ENCODE assay signal across 1 cellular context in genomic region chr2:135072125-135072997, GRCh38.
TF ChIP-seq lines count a peak whose summit lies in the region.

No MANE protein-coding gene starts in this region.

TF ChIP-seq in GM23338, 12 proteins besides CTCF, POLR2A, EP300 and RAD21 (continued from another document):
- TF ChIP-seq, protein P1, sequence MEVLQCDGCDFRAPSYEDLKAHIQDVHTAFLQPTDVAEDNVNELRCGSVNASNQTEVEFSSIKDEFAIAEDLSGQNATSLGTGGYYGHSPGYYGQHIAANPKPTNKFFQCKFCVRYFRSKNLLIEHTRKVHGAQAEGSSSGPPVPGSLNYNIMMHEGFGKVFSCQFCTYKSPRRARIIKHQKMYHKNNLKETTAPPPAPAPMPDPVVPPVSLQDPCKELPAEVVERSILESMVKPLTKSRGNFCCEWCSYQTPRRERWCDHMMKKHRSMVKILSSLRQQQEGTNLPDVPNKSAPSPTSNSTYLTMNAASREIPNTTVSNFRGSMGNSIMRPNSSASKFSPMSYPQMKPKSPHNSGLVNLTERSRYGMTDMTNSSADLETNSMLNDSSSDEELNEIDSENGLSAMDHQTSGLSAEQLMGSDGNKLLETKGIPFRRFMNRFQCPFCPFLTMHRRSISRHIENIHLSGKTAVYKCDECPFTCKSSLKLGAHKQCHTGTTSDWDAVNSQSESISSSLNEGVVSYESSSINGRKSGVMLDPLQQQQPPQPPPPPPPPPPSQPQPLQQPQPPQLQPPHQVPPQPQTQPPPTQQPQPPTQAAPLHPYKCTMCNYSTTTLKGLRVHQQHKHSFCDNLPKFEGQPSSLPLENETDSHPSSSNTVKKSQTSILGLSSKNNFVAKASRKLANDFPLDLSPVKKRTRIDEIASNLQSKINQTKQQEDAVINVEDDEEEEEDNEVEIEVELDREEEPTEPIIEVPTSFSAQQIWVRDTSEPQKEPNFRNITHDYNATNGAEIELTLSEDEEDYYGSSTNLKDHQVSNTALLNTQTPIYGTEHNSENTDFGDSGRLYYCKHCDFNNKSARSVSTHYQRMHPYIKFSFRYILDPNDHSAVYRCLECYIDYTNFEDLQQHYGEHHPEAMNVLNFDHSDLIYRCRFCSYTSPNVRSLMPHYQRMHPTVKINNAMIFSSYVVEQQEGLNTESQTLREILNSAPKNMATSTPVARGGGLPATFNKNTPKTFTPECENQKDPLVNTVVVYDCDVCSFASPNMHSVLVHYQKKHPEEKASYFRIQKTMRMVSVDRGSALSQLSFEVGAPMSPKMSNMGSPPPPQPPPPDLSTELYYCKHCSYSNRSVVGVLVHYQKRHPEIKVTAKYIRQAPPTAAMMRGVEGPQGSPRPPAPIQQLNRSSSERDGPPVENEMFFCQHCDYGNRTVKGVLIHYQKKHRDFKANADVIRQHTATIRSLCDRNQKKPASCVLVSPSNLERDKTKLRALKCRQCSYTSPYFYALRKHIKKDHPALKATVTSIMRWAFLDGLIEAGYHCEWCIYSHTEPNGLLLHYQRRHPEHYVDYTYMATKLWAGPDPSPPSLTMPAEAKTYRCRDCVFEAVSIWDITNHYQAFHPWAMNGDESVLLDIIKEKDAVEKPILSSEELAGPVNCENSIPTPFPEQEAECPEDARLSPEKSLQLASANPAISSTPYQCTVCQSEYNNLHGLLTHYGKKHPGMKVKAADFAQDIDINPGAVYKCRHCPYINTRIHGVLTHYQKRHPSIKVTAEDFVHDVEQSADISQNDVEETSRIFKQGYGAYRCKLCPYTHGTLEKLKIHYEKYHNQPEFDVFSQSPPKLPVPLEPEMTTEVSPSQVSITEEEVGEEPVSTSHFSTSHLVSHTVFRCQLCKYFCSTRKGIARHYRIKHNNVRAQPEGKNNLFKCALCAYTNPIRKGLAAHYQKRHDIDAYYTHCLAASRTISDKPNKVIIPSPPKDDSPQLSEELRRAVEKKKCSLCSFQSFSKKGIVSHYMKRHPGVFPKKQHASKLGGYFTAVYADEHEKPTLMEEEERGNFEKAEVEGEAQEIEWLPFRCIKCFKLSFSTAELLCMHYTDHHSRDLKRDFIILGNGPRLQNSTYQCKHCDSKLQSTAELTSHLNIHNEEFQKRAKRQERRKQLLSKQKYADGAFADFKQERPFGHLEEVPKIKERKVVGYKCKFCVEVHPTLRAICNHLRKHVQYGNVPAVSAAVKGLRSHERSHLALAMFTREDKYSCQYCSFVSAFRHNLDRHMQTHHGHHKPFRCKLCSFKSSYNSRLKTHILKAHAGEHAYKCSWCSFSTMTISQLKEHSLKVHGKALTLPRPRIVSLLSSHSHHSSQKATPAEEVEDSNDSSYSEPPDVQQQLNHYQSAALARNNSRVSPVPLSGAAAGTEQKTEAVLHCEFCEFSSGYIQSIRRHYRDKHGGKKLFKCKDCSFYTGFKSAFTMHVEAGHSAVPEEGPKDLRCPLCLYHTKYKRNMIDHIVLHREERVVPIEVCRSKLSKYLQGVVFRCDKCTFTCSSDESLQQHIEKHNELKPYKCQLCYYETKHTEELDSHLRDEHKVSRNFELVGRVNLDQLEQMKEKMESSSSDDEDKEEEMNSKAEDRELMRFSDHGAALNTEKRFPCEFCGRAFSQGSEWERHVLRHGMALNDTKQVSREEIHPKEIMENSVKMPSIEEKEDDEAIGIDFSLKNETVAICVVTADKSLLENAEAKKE (CRISPR knock-in tag; IDR thresholded peaks at IDR 0.05): no peak
- no peak for TF ChIP-seq ZNF114 (CRISPR knock-in tag; IDR thresholded peaks at IDR 0.05)
TF ChIP-seq in GM23338: peak in this region for 0.
